ENCODE assay signal across 8 cellular contexts in the genomic region with DNA sequence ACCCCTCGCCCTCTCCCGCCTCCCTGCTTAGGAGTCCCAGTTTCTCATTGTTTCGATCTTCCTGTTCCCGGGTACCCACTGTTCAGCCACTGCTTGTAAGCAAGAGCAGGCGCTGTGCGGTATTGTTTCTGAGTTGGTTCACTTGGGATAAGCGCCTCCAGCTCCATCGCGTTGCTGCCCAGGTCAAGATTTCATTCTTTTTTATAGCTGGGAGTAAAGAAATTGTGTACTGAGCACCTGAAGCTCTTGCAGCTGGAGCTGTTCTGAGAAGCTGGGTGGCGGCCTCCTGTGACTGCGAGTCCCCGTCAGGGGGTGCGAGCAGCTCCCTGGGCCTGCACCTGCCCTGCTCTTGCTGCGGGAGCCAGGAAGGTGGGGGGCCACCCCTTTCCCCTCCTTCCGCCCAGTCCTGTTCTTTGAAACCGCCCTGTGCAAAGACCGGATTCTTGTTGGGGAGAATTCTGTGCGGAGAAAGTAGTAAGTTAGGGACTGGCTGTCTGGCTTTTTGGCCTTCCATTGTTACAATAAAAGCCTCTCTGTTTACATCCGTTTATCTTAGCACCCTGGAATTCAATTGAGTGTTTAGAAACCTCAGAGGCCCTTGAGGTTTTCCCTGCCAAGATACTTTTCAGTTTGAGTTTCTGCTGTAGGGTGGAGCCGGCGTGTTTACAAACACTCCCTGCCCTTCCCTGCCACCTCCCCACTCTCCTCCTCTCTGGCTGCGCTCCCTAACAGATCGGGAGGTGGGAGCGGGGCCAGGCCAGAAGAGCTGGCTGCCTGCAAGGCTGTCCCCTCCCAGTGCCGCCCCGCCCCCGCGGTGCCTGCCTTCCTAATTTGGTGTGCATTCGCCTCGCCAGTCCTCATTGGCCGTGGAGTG. TPM values are rescaled to one million over a fixed set of nuclear protein-coding genes. Genes with fewer than 3 reads are reported as not detected.
A peak's percentile ranks its signal among the peaks of the same experiment; 100 is the strongest.
DNase-seq lines count a peak whose midpoint lies in the region; ATAC-seq and TF ChIP-seq lines count a peak whose summit lies in the region.

No MANE protein-coding gene starts in this region.

- peaks cover 39% of the 10 kb centered on the region for H3K27me3 Mint-ChIP-seq in GM23338 (ENCODE audit: insufficient read depth, low read depth, poor library complexity)

- peaks cover 26% of the 10 kb centered on the region for H3K4me1 Mint-ChIP-seq in GM23338

- H3K27me3 ChIP-seq in GM23338 (ENCODE audit: insufficient read depth) (peaks cover 34% of the 10 kb centered on the region), SJSA1 (replicated peaks) (no peaks in the 10 kb centered on the region), thymus (ENCODE audit: control insufficient read depth, insufficient read depth) (no peaks in the 10 kb centered on the region)

- ATAC-seq in GM23338: peak; percentile 93
- ATAC-seq in activated naive CD4-positive, alpha-beta T cell treated with anti-CD3 and anti-CD28 coated beads, Interleukin-2, amount 50 U/mL, for 72 hours: peak; percentile 72 to 86
- peak; percentile 95 for ATAC-seq in omental fat pad (ENCODE audit: low FRiP score)

- DNase-seq in Daoy (ENCODE audit: low read depth) (peak; percentile 100), GM23338 (ENCODE audit: low spot score) (peak; percentile 96), Kasumi-1 (lab: John Stamatoyannopoulos, UW) (peak; percentile 48 to 61), SJSA1 (ENCODE audit: low read depth in 1 of 2, low spot score in 2 of 2) (peak; percentile 100), glomerular visceral epithelial cell (ENCODE audit: extremely low spot score) (peak; percentile 99), omental fat pad (ENCODE audit: low spot score) (peak; percentile 84)
- DNase-seq in activated naive CD4-positive, alpha-beta T cell treated with anti-CD3 and anti-CD28 coated beads, Interleukin-2, amount 50 U/mL, for 72 hours (ENCODE audit: low spot score in 2 of 2): peak; percentile 75 to 77

- peaks cover 23% of the 10 kb centered on the region for H4K20me1 ChIP-seq in GM23338 (replicated peaks; ENCODE audit: insufficient read depth)

- H3K36me3 Mint-ChIP-seq in GM23338 (ENCODE audit: low read depth): peaks cover 31% of the 10 kb centered on the region
- H3K36me3 Mint-ChIP-seq in activated naive CD4-positive, alpha-beta T cell treated with anti-CD3 and anti-CD28 coated beads, Interleukin-2, amount 50 U/mL, for 72 hours: peaks cover 18 to 42% of the 10 kb centered on the region in 2 donors

- H3K4me3 Mint-ChIP-seq in GM23338: peak overlapping the region; percentile 67

- H3K9me3 Mint-ChIP-seq in GM23338: no peaks in the 10 kb centered on the region
- no peaks in the 10 kb centered on the region for H3K9me3 Mint-ChIP-seq in activated naive CD4-positive, alpha-beta T cell treated with anti-CD3 and anti-CD28 coated beads, Interleukin-2, amount 50 U/mL, for 72 hours

- no peaks in the 10 kb centered on the region for H3K9me2 ChIP-seq in GM23338 (ENCODE audit: insufficient read depth)

- peaks cover 6% of the 10 kb centered on the region; the same call in 1 of the 2 replicates for H3F3A ChIP-seq in GM23338 (replicated peaks; ENCODE audit: low read depth)

- H3K36me3 ChIP-seq in GM23338 (ENCODE audit: insufficient read depth) (no peaks in the 10 kb centered on the region), SJSA1 (peaks cover 33% of the 10 kb centered on the region), thymus (ENCODE audit: control insufficient read depth, insufficient read depth) (peaks cover 23% of the 10 kb centered on the region)

- H3K9me3 ChIP-seq in SJSA1 (replicated peaks): no peaks in the 10 kb centered on the region
- no peaks in the 10 kb centered on the region for H3K9me3 ChIP-seq in thymus (ENCODE audit: control insufficient read depth)

- 0 out of 2 replicates have a peak, but pooled peaks cover 10% of the 10 kb centered on the region for H3K79me2 ChIP-seq in GM23338 (replicated peaks; ENCODE audit: insufficient read depth)

- H3K4me3 ChIP-seq in GM23338: peak overlapping the region; percentile 46
- H3K4me3 ChIP-seq in SJSA1: peak overlapping the region; percentile 7; the same call in 1 of the 2 replicates
- peak overlapping the region; percentile 51 for H3K4me3 ChIP-seq in thymus (ENCODE audit: low read length)

- WGBS in thymus: 12% methylated on average over 31 of the region's 31 CpGs

- peak overlapping the region; percentile 65 for H3K27ac Mint-ChIP-seq in GM23338
- peak overlapping the region; percentile 53 to 88 for H3K27ac Mint-ChIP-seq in activated naive CD4-positive, alpha-beta T cell treated with anti-CD3 and anti-CD28 coated beads, Interleukin-2, amount 50 U/mL, for 72 hours

- peaks cover 15% of the 10 kb centered on the region for H3K4me1 ChIP-seq in GM23338 (ENCODE audit: insufficient read depth)
- peaks cover 31% of the 10 kb centered on the region for H3K4me1 ChIP-seq in SJSA1 (replicated peaks)
- H3K4me1 ChIP-seq in thymus (ENCODE audit: control insufficient read depth, insufficient read depth, low read length): peaks cover 16% of the 10 kb centered on the region

- H2AFZ ChIP-seq in GM23338: no peak overlapping the region

- TF ChIP-seq CTCF in GM23338 (conservative IDR thresholded peaks at IDR 0.05; ENCODE audit: low read depth in 2 of 2) (no peak), omental fat pad (IDR thresholded peaks at IDR 0.05) (no peak)

- H3K27ac ChIP-seq in GM23338 (ENCODE audit: low read depth) (peak overlapping the region; percentile 4; the same call in 1 of the 2 replicates), SJSA1 (peak overlapping the region; percentile 94), thymus (ENCODE audit: low read depth) (peak overlapping the region; percentile 95)

- peak overlapping the region; percentile 80 for H3K4me2 ChIP-seq in GM23338

TF ChIP-seq in GM23338, 12 proteins besides CTCF, POLR2A, EP300 and RAD21:
- TF ChIP-seq, protein P1, sequence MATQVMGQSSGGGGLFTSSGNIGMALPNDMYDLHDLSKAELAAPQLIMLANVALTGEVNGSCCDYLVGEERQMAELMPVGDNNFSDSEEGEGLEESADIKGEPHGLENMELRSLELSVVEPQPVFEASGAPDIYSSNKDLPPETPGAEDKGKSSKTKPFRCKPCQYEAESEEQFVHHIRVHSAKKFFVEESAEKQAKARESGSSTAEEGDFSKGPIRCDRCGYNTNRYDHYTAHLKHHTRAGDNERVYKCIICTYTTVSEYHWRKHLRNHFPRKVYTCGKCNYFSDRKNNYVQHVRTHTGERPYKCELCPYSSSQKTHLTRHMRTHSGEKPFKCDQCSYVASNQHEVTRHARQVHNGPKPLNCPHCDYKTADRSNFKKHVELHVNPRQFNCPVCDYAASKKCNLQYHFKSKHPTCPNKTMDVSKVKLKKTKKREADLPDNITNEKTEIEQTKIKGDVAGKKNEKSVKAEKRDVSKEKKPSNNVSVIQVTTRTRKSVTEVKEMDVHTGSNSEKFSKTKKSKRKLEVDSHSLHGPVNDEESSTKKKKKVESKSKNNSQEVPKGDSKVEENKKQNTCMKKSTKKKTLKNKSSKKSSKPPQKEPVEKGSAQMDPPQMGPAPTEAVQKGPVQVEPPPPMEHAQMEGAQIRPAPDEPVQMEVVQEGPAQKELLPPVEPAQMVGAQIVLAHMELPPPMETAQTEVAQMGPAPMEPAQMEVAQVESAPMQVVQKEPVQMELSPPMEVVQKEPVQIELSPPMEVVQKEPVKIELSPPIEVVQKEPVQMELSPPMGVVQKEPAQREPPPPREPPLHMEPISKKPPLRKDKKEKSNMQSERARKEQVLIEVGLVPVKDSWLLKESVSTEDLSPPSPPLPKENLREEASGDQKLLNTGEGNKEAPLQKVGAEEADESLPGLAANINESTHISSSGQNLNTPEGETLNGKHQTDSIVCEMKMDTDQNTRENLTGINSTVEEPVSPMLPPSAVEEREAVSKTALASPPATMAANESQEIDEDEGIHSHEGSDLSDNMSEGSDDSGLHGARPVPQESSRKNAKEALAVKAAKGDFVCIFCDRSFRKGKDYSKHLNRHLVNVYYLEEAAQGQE (IDR thresholded peaks at IDR 0.05; ENCODE audit: unreplicated experiment): no peak
- TF ChIP-seq CREB1 (CRISPR knock-in tag; IDR thresholded peaks at IDR 0.05; ENCODE audit: low read depth): no peak
- TF ChIP-seq, protein P2, sequence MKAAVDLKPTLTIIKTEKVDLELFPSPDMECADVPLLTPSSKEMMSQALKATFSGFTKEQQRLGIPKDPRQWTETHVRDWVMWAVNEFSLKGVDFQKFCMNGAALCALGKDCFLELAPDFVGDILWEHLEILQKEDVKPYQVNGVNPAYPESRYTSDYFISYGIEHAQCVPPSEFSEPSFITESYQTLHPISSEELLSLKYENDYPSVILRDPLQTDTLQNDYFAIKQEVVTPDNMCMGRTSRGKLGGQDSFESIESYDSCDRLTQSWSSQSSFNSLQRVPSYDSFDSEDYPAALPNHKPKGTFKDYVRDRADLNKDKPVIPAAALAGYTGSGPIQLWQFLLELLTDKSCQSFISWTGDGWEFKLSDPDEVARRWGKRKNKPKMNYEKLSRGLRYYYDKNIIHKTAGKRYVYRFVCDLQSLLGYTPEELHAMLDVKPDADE (IDR thresholded peaks at IDR 0.05): 0 out of 2 replicates have a peak, but pooled peaks have one; percentile 29

RNA-seq across cellular contexts. Expression of a gene that starts 30.8 kb away (rescaled TPM):
- 37.2 and 40.0 TPM in 2 replicates for total RNA-seq in Daoy (2014; rRNA removed; shearing (Covaris generic))
- 28.8 and 31.2 TPM in 2 replicates for total RNA-seq in GM23338 (2014; rRNA removed; shearing (Covaris generic))
- polyA plus RNA-seq in GM23338 (2016; fragmentation: Nextera tagmentation; extraction: Ambion mirVana) (16.3 and 16.4 TPM in 2 replicates), thymus (104 TPM)
- 37.7 and 38.2 TPM in 2 replicates for total RNA-seq in SJSA1 (2014; rRNA removed; shearing (Covaris generic))
- total RNA-seq in activated naive CD4-positive, alpha-beta T cell treated with anti-CD3 and anti-CD28 coated beads, Interleukin-2, amount 50 U/mL, for 72 hours: 10 to 100 TPM; 35.2 to 39.0 TPM
- total RNA-seq in omental fat pad: 10 to 100 TPM; 14.8 to 36.9 (median 28.1) TPM

Comparison
In these comparisons a context has a peak if more than half of its experiments do, and no peak if none do; other contexts are left out.
1. Peak in every context shown above with its lines: DNase-seq, ATAC-seq, H3K4me3 ChIP-seq and H3K27ac ChIP-seq.
2. H3K27ac ChIP-seq: peak in every context shown above with its lines; median percentile 95 in thymus; 94 in SJSA1; 4 in GM23338.